Comparison of ENCODE assay signal across 18 cellular contexts in genomic region chr1:167148388-167148787, GRCh38. TPM values are rescaled to one million over a fixed set of nuclear protein-coding genes. Genes with fewer than 3 reads are reported as not detected.
"Had no signal": no experiment of that assay in that cellular context is flagged by ENCODE, and none has a peak within 500 bp of the region (broad histone marks: within the 10 kb centered on the region; RNA-seq: fewer than 3 reads in every experiment).

No MANE protein-coding gene starts in this region.

- H3K36me3 Mint-ChIP-seq: activated CD8-positive, alpha-beta memory T cell treated with anti-CD3 and anti-CD28 coated beads, Interleukin-2, amount 10 ng/mL, durations not matched to agents 7 days and 5 days; type B pancreatic cell had no signal

- DNase-seq: activated CD4-positive, alpha-beta T cell treated with anti-CD3 and anti-CD28 coated beads, Interleukin-2, amount 50 U/mL, for 4 hours; activated CD4-positive, CD25-positive, alpha-beta regulatory T cell treated with anti-CD3 and anti-CD28 coated beads, Interleukin-2, amount 50 U/mL, for 72 hours; activated CD8-positive, alpha-beta memory T cell treated with anti-CD3 and anti-CD28 coated beads, Interleukin-2, amount 10 ng/mL, durations not matched to agents 7 days and 5 days; activated effector memory CD4-positive, alpha-beta T cell treated with Interleukin-2 at 50 U/mL for 16 hours; activated T-cell treated with anti-CD3 and anti-CD28 coated beads, Interleukin-2, amount 50 U/mL, for 24 hours; amygdala; brain microvascular endothelial cell; foreskin fibroblast; glutamatergic neuron; islet precursor cell; left lung; stimulated activated CD4-positive, alpha-beta T cell treated with anti-CD3 and anti-CD28 coated beads, Interleukin-2, amount 100 ng/mL, for 48 hours; stimulated activated naive CD4-positive, alpha-beta T cell treated with Interleukin-2 at 50 U/mL for 16 hours had no signal

- ATAC-seq: activated CD8-positive, alpha-beta memory T cell treated with anti-CD3 and anti-CD28 coated beads, Interleukin-2, amount 10 ng/mL, durations not matched to agents 7 days and 5 days; esophagus mucosa; left lung; natural killer cell treated with Interleukin-12 subunit alpha and Interleukin-12 subunit beta and Interleukin-15 and Interleukin-18, amount 100 ng/mL, for 72 hours had no signal

- H3K27me3 Mint-ChIP-seq: type B pancreatic cell had no signal

- H3K4me3 Mint-ChIP-seq: activated CD8-positive, alpha-beta memory T cell treated with anti-CD3 and anti-CD28 coated beads, Interleukin-2, amount 10 ng/mL, durations not matched to agents 7 days and 5 days; activated naive CD8-positive, alpha-beta T cell; activated T-cell treated with anti-CD3 and anti-CD28 coated beads, Interleukin-2, amount 50 U/mL, for 24 hours; natural killer cell treated with Interleukin-12 subunit alpha and Interleukin-12 subunit beta and Interleukin-15 and Interleukin-18, amount 100 ng/mL, for 72 hours; T-helper 2 cell treated with Interferon-gamma antibody and Interleukin-4, amounts not matched to agents 5 μg/mL and 100 μg/mL, for 36 hours; type B pancreatic cell had no signal

- H3K27ac Mint-ChIP-seq: activated CD8-positive, alpha-beta memory T cell treated with anti-CD3 and anti-CD28 coated beads, Interleukin-2, amount 10 ng/mL, durations not matched to agents 7 days and 5 days; activated naive CD8-positive, alpha-beta T cell; activated T-cell treated with anti-CD3 and anti-CD28 coated beads, Interleukin-2, amount 50 U/mL, for 24 hours; natural killer cell treated with Interleukin-12 subunit alpha and Interleukin-12 subunit beta and Interleukin-15 and Interleukin-18, amount 100 ng/mL, for 72 hours; T-helper 2 cell treated with Interferon-gamma antibody and Interleukin-4, amounts not matched to agents 5 μg/mL and 100 μg/mL, for 36 hours; type B pancreatic cell had no signal

- H3K4me1 Mint-ChIP-seq: activated CD8-positive, alpha-beta memory T cell treated with anti-CD3 and anti-CD28 coated beads, Interleukin-2, amount 10 ng/mL, durations not matched to agents 7 days and 5 days had no signal

RNA-seq across cellular contexts. Expression of gene STYXL2, which starts 54.5 kb away (rescaled TPM):
- total RNA-seq: activated CD8-positive, alpha-beta memory T cell treated with anti-CD3 and anti-CD28 coated beads, Interleukin-2, amount 10 ng/mL, durations not matched to agents 7 days and 5 days; esophagus mucosa; natural killer cell treated with Interleukin-12 subunit alpha and Interleukin-12 subunit beta and Interleukin-15 and Interleukin-18, amount 100 ng/mL, for 72 hours had no signal

RNA-seq across cellular contexts. Expression of gene GPA33, which starts 58.2 kb away (rescaled TPM):
- total RNA-seq: esophagus mucosa; natural killer cell treated with Interleukin-12 subunit alpha and Interleukin-12 subunit beta and Interleukin-15 and Interleukin-18, amount 100 ng/mL, for 72 hours had no signal
